ENCODE assay signal across 1 cellular context in the genomic region with DNA sequence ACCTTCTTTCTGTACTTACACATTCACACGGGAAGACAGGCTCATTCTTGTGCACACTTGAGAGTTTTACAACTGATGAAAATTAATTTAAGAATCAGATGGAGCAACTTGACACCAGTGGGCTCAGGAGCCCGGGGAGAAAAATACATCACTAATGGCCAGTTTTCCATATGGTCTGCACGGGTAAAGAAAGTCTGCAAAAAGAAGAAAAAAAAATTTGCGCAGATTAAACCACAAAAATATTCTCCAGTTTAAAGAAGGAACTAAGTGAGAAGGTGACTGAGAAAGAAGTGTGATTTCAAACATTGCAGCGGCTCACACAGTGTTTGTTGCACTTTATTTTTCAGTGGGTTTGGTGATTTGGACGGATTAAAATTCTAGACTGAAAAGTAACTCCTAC.
TF ChIP-seq lines count a peak whose summit lies in the region.

A gene with protein sequence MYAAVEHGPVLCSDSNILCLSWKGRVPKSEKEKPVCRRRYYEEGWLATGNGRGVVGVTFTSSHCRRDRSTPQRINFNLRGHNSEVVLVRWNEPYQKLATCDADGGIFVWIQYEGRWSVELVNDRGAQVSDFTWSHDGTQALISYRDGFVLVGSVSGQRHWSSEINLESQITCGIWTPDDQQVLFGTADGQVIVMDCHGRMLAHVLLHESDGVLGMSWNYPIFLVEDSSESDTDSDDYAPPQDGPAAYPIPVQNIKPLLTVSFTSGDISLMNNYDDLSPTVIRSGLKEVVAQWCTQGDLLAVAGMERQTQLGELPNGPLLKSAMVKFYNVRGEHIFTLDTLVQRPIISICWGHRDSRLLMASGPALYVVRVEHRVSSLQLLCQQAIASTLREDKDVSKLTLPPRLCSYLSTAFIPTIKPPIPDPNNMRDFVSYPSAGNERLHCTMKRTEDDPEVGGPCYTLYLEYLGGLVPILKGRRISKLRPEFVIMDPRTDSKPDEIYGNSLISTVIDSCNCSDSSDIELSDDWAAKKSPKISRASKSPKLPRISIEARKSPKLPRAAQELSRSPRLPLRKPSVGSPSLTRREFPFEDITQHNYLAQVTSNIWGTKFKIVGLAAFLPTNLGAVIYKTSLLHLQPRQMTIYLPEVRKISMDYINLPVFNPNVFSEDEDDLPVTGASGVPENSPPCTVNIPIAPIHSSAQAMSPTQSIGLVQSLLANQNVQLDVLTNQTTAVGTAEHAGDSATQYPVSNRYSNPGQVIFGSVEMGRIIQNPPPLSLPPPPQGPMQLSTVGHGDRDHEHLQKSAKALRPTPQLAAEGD (N-terminal part only) (plus strand): TSS at position 301 of the 400 bp plus-strand sequence. CDS start 1,552 bp downstream, outside the sequence.

TF ChIP-seq in GM23338, 12 proteins besides CTCF, POLR2A, EP300 and RAD21:
- TF ChIP-seq, protein P1, sequence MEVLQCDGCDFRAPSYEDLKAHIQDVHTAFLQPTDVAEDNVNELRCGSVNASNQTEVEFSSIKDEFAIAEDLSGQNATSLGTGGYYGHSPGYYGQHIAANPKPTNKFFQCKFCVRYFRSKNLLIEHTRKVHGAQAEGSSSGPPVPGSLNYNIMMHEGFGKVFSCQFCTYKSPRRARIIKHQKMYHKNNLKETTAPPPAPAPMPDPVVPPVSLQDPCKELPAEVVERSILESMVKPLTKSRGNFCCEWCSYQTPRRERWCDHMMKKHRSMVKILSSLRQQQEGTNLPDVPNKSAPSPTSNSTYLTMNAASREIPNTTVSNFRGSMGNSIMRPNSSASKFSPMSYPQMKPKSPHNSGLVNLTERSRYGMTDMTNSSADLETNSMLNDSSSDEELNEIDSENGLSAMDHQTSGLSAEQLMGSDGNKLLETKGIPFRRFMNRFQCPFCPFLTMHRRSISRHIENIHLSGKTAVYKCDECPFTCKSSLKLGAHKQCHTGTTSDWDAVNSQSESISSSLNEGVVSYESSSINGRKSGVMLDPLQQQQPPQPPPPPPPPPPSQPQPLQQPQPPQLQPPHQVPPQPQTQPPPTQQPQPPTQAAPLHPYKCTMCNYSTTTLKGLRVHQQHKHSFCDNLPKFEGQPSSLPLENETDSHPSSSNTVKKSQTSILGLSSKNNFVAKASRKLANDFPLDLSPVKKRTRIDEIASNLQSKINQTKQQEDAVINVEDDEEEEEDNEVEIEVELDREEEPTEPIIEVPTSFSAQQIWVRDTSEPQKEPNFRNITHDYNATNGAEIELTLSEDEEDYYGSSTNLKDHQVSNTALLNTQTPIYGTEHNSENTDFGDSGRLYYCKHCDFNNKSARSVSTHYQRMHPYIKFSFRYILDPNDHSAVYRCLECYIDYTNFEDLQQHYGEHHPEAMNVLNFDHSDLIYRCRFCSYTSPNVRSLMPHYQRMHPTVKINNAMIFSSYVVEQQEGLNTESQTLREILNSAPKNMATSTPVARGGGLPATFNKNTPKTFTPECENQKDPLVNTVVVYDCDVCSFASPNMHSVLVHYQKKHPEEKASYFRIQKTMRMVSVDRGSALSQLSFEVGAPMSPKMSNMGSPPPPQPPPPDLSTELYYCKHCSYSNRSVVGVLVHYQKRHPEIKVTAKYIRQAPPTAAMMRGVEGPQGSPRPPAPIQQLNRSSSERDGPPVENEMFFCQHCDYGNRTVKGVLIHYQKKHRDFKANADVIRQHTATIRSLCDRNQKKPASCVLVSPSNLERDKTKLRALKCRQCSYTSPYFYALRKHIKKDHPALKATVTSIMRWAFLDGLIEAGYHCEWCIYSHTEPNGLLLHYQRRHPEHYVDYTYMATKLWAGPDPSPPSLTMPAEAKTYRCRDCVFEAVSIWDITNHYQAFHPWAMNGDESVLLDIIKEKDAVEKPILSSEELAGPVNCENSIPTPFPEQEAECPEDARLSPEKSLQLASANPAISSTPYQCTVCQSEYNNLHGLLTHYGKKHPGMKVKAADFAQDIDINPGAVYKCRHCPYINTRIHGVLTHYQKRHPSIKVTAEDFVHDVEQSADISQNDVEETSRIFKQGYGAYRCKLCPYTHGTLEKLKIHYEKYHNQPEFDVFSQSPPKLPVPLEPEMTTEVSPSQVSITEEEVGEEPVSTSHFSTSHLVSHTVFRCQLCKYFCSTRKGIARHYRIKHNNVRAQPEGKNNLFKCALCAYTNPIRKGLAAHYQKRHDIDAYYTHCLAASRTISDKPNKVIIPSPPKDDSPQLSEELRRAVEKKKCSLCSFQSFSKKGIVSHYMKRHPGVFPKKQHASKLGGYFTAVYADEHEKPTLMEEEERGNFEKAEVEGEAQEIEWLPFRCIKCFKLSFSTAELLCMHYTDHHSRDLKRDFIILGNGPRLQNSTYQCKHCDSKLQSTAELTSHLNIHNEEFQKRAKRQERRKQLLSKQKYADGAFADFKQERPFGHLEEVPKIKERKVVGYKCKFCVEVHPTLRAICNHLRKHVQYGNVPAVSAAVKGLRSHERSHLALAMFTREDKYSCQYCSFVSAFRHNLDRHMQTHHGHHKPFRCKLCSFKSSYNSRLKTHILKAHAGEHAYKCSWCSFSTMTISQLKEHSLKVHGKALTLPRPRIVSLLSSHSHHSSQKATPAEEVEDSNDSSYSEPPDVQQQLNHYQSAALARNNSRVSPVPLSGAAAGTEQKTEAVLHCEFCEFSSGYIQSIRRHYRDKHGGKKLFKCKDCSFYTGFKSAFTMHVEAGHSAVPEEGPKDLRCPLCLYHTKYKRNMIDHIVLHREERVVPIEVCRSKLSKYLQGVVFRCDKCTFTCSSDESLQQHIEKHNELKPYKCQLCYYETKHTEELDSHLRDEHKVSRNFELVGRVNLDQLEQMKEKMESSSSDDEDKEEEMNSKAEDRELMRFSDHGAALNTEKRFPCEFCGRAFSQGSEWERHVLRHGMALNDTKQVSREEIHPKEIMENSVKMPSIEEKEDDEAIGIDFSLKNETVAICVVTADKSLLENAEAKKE (CRISPR knock-in tag; IDR thresholded peaks at IDR 0.05) = no peak
- no peak for TF ChIP-seq ZNF114 (CRISPR knock-in tag; IDR thresholded peaks at IDR 0.05)
- no peak for TF ChIP-seq EZH2 (IDR thresholded peaks at IDR 0.05; ENCODE audit: low read depth, unreplicated experiment)
- TF ChIP-seq, protein P2, sequence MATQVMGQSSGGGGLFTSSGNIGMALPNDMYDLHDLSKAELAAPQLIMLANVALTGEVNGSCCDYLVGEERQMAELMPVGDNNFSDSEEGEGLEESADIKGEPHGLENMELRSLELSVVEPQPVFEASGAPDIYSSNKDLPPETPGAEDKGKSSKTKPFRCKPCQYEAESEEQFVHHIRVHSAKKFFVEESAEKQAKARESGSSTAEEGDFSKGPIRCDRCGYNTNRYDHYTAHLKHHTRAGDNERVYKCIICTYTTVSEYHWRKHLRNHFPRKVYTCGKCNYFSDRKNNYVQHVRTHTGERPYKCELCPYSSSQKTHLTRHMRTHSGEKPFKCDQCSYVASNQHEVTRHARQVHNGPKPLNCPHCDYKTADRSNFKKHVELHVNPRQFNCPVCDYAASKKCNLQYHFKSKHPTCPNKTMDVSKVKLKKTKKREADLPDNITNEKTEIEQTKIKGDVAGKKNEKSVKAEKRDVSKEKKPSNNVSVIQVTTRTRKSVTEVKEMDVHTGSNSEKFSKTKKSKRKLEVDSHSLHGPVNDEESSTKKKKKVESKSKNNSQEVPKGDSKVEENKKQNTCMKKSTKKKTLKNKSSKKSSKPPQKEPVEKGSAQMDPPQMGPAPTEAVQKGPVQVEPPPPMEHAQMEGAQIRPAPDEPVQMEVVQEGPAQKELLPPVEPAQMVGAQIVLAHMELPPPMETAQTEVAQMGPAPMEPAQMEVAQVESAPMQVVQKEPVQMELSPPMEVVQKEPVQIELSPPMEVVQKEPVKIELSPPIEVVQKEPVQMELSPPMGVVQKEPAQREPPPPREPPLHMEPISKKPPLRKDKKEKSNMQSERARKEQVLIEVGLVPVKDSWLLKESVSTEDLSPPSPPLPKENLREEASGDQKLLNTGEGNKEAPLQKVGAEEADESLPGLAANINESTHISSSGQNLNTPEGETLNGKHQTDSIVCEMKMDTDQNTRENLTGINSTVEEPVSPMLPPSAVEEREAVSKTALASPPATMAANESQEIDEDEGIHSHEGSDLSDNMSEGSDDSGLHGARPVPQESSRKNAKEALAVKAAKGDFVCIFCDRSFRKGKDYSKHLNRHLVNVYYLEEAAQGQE (IDR thresholded peaks at IDR 0.05; ENCODE audit: unreplicated experiment) = no peak
- no peak for TF ChIP-seq CREB1 (CRISPR knock-in tag; IDR thresholded peaks at IDR 0.05; ENCODE audit: low read depth)
- TF ChIP-seq POLR2AphosphoS5 (IDR thresholded peaks at IDR 0.05; ENCODE audit: low read depth) = no peak
- TF ChIP-seq NANOG (IDR thresholded peaks at IDR 0.05; ENCODE audit: borderline replicate concordance) = no peak
- no peak for TF ChIP-seq EZH2phosphoT487 (IDR thresholded peaks at IDR 0.05; ENCODE audit: unreplicated experiment)
- TF ChIP-seq, protein P3, sequence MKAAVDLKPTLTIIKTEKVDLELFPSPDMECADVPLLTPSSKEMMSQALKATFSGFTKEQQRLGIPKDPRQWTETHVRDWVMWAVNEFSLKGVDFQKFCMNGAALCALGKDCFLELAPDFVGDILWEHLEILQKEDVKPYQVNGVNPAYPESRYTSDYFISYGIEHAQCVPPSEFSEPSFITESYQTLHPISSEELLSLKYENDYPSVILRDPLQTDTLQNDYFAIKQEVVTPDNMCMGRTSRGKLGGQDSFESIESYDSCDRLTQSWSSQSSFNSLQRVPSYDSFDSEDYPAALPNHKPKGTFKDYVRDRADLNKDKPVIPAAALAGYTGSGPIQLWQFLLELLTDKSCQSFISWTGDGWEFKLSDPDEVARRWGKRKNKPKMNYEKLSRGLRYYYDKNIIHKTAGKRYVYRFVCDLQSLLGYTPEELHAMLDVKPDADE (IDR thresholded peaks at IDR 0.05) = no peak
- no peak for TF ChIP-seq JUNB (IDR thresholded peaks at IDR 0.05; ENCODE audit: unreplicated experiment)
- TF ChIP-seq STAT1 (IDR thresholded peaks at IDR 0.05; ENCODE audit: unreplicated experiment) = no peak
- TF ChIP-seq ZNF331 (CRISPR knock-in tag; IDR thresholded peaks at IDR 0.05; ENCODE audit: low read depth) = no peak
